ENCODE assay signal across 1 cellular context in the genomic region with DNA sequence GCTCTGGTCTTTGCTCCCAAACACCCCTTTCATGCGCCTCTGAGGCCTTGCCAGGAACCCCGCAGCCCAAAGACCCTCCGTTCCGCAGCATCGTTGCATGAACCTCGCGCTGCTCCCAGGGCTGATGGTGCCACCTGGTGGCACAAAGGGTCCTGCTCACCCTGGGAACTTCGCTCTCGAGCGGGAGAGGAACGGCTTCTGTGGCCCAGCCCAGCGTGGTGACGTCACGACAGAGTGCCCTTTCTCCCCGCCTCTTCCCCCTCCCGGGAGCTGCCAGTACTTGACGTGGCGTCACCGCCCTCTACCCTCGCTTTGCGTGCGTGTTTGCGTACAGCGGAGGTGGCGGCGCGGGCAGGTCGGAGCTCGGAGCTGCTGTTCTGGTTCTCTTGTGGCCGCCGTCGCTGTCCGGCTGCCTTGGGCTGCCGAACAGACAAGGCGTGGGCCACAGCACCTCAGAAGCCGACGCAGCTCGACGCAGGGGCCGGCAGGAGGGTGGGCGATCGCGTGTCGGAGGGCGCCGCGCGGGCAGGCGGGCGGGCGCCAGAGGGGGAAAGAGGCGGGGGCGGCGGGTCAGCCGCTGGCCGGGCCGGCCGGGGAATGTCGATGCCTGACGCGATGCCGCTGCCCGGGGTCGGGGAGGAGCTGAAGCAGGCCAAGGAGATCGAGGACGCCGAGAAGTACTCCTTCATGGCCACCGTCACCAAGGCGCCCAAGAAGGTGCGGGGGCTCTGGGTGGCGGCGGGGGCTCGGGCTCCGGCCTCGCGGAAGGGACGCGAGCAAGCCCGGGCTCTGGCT.
TF ChIP-seq lines count a peak whose summit lies in the region.

A gene (plus strand): TSS at position 310 of the 795 bp plus-strand sequence. CDS start 288 bp downstream, at position 598.

TF ChIP-seq in HepG2, 621 proteins besides CTCF, POLR2A, EP300 and RAD21 (continued from another document and continues in another):
- TF ChIP-seq SP5 (CRISPR knock-in tag; IDR thresholded peaks at IDR 0.05; ENCODE audit: borderline replicate concordance, low read depth) (peak; percentile 65), TARDBP (CRISPR knock-in tag; IDR thresholded peaks at IDR 0.05) (peak; percentile 98), FOXK2 (IDR thresholded peaks at IDR 0.05) (no peak), ZBTB38 (CRISPR knock-in tag; IDR thresholded peaks at IDR 0.05) (peak; percentile 85), NBN (conservative IDR thresholded peaks at IDR 0.05) (no peak), DNMT3B (CRISPR knock-in tag; conservative IDR thresholded peaks at IDR 0.05) (peak; percentile 65; the same call in 1 of the 2 replicates), KLF11 (CRISPR knock-in tag; IDR thresholded peaks at IDR 0.05) (peak; percentile 76), ZNF367 (CRISPR knock-in tag; IDR thresholded peaks at IDR 0.05; ENCODE audit: borderline replicate concordance) (no peak), ZBTB42 (CRISPR knock-in tag; IDR thresholded peaks at IDR 0.05) (no peak), DMAP1 (CRISPR knock-in tag; IDR thresholded peaks at IDR 0.05) (peak; percentile 83), NFKBIZ (CRISPR knock-in tag; IDR thresholded peaks at IDR 0.05) (peak; percentile 82), ZNF121 (CRISPR knock-in tag; IDR thresholded peaks at IDR 0.05) (no peak; the same call in 1 of the 2 replicates), RFXANK (CRISPR knock-in tag; IDR thresholded peaks at IDR 0.05) (no peak; the same call in 1 of the 2 replicates), MATR3 (CRISPR knock-in tag; IDR thresholded peaks at IDR 0.05) (no peak), CENPT (CRISPR knock-in tag; IDR thresholded peaks at IDR 0.05; ENCODE audit: low read depth) (no peak), MEF2D (CRISPR knock-in tag; IDR thresholded peaks at IDR 0.05) (0 out of 2 replicates have a peak, but pooled peaks have one; percentile 65), RCOR2 (CRISPR knock-in tag; IDR thresholded peaks at IDR 0.05) (no peak), ZNF180 (CRISPR knock-in tag; IDR thresholded peaks at IDR 0.05; ENCODE audit: borderline replicate concordance, low read depth) (no peak), SIN3A (IDR thresholded peaks at IDR 0.05; ENCODE audit: borderline replicate concordance, low read depth, low read length) (peak; percentile 69; the same call in 1 of the 2 replicates), PHF5A (CRISPR knock-in tag; IDR thresholded peaks at IDR 0.05; ENCODE audit: low read depth, unreplicated experiment) (peak; percentile 62), ZNF34 (CRISPR knock-in tag; IDR thresholded peaks at IDR 0.05; ENCODE audit: borderline replicate concordance) (peak; percentile 91; the same call in 1 of the 2 replicates), ZNF431 (CRISPR knock-in tag; IDR thresholded peaks at IDR 0.05; ENCODE audit: borderline replicate concordance, low read depth) (no peak), NFE2L2 (IDR thresholded peaks at IDR 0.05; ENCODE audit: low read length) (no peak), ZNF879 (CRISPR knock-in tag; IDR thresholded peaks at IDR 0.05) (0 out of 2 replicates have a peak, but pooled peaks have one; percentile 66), ZNF782 (CRISPR knock-in tag; IDR thresholded peaks at IDR 0.05; ENCODE audit: borderline replicate concordance) (peak; percentile 32; the same call in 1 of the 2 replicates), KDM4B (CRISPR knock-in tag; IDR thresholded peaks at IDR 0.05) (peak; percentile 77; the same call in 1 of the 2 replicates), REPIN1 (CRISPR knock-in tag; IDR thresholded peaks at IDR 0.05; ENCODE audit: borderline replicate concordance, low read depth) (peak; percentile 96), ZNF607 (CRISPR knock-in tag; IDR thresholded peaks at IDR 0.05; ENCODE audit: borderline replicate concordance) (peak; percentile 76), AGO2 (optimal IDR thresholded peaks at IDR 0.05; ENCODE audit: low read depth, low read length) (peak; percentile 63), ZNF569 (CRISPR knock-in tag; IDR thresholded peaks at IDR 0.05; ENCODE audit: borderline replicate concordance) (no peak), AGO1 (IDR thresholded peaks at IDR 0.05; ENCODE audit: low read depth, low read length, poor library complexity, severe bottlenecking) (no peak), ZNF260 (CRISPR knock-in tag; IDR thresholded peaks at IDR 0.05; ENCODE audit: borderline replicate concordance, low read depth) (no peak), NFKB2 (CRISPR knock-in tag; IDR thresholded peaks at IDR 0.05; ENCODE audit: borderline replicate concordance) (peak; percentile 64; the same call in 1 of the 2 replicates), ZC3H13 (CRISPR knock-in tag; IDR thresholded peaks at IDR 0.05) (peak; percentile 85; the same call in 1 of the 2 replicates), KDM5B (CRISPR knock-in tag; IDR thresholded peaks at IDR 0.05; ENCODE audit: borderline replicate concordance) (0 out of 2 replicates have a peak, but pooled peaks have one; percentile 34)
- TF ChIP-seq, protein P1, sequence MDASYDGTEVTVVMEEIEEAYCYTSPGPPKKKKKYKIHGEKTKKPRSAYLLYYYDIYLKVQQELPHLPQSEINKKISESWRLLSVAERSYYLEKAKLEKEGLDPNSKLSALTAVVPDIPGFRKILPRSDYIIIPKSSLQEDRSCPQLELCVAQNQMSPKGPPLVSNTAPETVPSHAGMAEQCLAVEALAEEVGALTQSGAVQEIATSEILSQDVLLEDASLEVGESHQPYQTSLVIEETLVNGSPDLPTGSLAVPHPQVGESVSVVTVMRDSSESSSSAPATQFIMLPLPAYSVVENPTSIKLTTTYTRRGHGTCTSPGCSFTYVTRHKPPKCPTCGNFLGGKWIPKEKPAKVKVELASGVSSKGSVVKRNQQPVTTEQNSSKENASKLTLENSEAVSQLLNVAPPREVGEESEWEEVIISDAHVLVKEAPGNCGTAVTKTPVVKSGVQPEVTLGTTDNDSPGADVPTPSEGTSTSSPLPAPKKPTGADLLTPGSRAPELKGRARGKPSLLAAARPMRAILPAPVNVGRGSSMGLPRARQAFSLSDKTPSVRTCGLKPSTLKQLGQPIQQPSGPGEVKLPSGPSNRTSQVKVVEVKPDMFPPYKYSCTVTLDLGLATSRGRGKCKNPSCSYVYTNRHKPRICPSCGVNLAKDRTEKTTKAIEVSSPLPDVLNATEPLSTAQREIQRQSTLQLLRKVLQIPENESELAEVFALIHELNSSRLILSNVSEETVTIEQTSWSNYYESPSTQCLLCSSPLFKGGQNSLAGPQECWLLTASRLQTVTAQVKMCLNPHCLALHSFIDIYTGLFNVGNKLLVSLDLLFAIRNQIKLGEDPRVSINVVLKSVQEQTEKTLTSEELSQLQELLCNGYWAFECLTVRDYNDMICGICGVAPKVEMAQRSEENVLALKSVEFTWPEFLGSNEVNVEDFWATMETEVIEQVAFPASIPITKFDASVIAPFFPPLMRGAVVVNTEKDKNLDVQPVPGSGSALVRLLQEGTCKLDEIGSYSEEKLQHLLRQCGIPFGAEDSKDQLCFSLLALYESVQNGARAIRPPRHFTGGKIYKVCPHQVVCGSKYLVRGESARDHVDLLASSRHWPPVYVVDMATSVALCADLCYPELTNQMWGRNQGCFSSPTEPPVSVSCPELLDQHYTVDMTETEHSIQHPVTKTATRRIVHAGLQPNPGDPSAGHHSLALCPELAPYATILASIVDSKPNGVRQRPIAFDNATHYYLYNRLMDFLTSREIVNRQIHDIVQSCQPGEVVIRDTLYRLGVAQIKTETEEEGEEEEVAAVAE (CRISPR knock-in tag; IDR thresholded peaks at IDR 0.05; ENCODE audit: borderline replicate concordance), result no peak
- TF ChIP-seq, protein P2, sequence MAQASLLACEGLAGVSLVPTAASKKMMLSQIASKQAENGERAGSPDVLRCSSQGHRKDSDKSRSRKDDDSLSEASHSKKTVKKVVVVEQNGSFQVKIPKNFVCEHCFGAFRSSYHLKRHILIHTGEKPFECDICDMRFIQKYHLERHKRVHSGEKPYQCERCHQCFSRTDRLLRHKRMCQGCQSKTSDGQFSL (CRISPR knock-in tag; IDR thresholded peaks at IDR 0.05), result peak; percentile 70; the same call in 1 of the 2 replicates
- TF ChIP-seq, protein P3, sequence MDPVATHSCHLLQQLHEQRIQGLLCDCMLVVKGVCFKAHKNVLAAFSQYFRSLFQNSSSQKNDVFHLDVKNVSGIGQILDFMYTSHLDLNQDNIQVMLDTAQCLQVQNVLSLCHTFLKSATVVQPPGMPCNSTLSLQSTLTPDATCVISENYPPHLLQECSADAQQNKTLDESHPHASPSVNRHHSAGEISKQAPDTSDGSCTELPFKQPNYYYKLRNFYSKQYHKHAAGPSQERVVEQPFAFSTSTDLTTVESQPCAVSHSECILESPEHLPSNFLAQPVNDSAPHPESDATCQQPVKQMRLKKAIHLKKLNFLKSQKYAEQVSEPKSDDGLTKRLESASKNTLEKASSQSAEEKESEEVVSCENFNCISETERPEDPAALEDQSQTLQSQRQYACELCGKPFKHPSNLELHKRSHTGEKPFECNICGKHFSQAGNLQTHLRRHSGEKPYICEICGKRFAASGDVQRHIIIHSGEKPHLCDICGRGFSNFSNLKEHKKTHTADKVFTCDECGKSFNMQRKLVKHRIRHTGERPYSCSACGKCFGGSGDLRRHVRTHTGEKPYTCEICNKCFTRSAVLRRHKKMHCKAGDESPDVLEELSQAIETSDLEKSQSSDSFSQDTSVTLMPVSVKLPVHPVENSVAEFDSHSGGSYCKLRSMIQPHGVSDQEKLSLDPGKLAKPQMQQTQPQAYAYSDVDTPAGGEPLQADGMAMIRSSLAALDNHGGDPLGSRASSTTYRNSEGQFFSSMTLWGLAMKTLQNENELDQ (CRISPR knock-in tag; IDR thresholded peaks at IDR 0.05; ENCODE audit: borderline replicate concordance), result no peak
- TF ChIP-seq, protein P4, sequence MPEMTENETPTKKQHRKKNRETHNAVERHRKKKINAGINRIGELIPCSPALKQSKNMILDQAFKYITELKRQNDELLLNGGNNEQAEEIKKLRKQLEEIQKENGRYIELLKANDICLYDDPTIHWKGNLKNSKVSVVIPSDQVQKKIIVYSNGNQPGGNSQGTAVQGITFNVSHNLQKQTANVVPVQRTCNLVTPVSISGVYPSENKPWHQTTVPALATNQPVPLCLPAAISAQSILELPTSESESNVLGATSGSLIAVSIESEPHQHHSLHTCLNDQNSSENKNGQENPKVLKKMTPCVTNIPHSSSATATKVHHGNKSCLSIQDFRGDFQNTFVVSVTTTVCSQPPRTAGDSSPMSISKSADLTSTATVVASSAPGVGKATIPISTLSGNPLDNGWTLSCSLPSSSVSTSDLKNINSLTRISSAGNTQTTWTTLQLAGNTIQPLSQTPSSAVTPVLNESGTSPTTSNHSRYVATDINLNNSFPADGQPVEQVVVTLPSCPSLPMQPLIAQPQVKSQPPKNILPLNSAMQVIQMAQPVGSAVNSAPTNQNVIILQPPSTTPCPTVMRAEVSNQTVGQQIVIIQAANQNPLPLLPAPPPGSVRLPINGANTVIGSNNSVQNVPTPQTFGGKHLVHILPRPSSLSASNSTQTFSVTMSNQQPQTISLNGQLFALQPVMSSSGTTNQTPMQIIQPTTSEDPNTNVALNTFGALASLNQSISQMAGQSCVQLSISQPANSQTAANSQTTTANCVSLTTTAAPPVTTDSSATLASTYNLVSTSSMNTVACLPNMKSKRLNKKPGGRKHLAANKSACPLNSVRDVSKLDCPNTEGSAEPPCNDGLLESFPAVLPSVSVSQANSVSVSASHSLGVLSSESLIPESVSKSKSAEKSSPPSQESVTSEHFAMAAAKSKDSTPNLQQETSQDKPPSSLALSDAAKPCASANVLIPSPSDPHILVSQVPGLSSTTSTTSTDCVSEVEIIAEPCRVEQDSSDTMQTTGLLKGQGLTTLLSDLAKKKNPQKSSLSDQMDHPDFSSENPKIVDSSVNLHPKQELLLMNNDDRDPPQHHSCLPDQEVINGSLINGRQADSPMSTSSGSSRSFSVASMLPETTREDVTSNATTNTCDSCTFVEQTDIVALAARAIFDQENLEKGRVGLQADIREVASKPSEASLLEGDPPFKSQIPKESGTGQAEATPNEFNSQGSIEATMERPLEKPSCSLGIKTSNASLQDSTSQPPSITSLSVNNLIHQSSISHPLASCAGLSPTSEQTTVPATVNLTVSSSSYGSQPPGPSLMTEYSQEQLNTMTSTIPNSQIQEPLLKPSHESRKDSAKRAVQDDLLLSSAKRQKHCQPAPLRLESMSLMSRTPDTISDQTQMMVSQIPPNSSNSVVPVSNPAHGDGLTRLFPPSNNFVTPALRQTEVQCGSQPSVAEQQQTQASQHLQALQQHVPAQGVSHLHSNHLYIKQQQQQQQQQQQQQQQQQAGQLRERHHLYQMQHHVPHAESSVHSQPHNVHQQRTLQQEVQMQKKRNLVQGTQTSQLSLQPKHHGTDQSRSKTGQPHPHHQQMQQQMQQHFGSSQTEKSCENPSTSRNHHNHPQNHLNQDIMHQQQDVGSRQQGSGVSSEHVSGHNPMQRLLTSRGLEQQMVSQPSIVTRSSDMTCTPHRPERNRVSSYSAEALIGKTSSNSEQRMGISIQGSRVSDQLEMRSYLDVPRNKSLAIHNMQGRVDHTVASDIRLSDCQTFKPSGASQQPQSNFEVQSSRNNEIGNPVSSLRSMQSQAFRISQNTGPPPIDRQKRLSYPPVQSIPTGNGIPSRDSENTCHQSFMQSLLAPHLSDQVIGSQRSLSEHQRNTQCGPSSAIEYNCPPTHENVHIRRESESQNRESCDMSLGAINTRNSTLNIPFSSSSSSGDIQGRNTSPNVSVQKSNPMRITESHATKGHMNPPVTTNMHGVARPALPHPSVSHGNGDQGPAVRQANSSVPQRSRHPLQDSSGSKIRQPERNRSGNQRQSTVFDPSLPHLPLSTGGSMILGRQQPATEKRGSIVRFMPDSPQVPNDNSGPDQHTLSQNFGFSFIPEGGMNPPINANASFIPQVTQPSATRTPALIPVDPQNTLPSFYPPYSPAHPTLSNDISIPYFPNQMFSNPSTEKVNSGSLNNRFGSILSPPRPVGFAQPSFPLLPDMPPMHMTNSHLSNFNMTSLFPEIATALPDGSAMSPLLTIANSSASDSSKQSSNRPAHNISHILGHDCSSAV (CRISPR knock-in tag; IDR thresholded peaks at IDR 0.05; ENCODE audit: borderline replicate concordance), result no peak; the same call in 1 of the 2 replicates
- TF ChIP-seq, protein P5, sequence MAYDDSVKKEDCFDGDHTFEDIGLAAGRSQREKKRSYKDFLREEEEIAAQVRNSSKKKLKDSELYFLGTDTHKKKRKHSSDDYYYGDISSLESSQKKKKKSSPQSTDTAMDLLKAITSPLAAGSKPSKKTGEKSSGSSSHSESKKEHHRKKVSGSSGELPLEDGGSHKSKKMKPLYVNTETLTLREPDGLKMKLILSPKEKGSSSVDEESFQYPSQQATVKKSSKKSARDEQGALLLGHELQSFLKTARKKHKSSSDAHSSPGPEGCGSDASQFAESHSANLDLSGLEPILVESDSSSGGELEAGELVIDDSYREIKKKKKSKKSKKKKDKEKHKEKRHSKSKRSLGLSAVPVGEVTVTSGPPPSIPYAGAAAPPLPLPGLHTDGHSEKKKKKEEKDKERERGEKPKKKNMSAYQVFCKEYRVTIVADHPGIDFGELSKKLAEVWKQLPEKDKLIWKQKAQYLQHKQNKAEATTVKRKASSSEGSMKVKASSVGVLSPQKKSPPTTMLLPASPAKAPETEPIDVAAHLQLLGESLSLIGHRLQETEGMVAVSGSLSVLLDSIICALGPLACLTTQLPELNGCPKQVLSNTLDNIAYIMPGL (CRISPR knock-in tag; IDR thresholded peaks at IDR 0.05; ENCODE audit: borderline replicate concordance in 1 of 2, low read depth in 1 of 2), result peak; percentile 93 to 95
